ENCODE assay signal across 8 cellular contexts in genomic region chr3:105865867-105866350, GRCh38. TPM values are rescaled to one million over a fixed set of nuclear protein-coding genes. Genes with fewer than 3 reads are reported as not detected.
A peak's percentile ranks its signal among the peaks of the same experiment; 100 is the strongest.
DNase-seq lines count a peak whose midpoint lies in the region; ATAC-seq, FAIRE-seq and TF ChIP-seq lines count a peak whose summit lies in the region.

No MANE protein-coding gene starts in this region.

- no peak for TF ChIP-seq EP300 in esophagus muscularis mucosa (IDR thresholded peaks at IDR 0.05)

- TF ChIP-seq POLR2A in esophagus muscularis mucosa (IDR thresholded peaks at IDR 0.05; ENCODE audit: low read depth): no peak
- TF ChIP-seq POLR2A in gastrocnemius medialis (IDR thresholded peaks at IDR 0.05): no peak
- TF ChIP-seq POLR2A in GM12891 (IDR thresholded peaks at IDR 0.05; ENCODE audit: low read depth, low read length): no peak

- peak overlapping the region; percentile 36 for H3K4me3 ChIP-seq in GM06990 (replicated peaks; ENCODE audit: low read depth, low read length)
- H3K4me3 ChIP-seq in SK-N-MC: peak overlapping the region; percentile 6; the same call in 1 of the 2 replicates
- peak overlapping the region; percentile 66 to 96 (median 83) for H3K4me3 ChIP-seq in esophagus muscularis mucosa
- peak overlapping the region; percentile 15 to 98 (median 92) for H3K4me3 ChIP-seq in gastrocnemius medialis
- H3K4me3 ChIP-seq in WERI-Rb-1 (ENCODE audit: low read depth, low read length): no peak overlapping the region

- in situ Hi-C loops in gastrocnemius medialis (cut with MboI; ENCODE audit: low sequenced_read_pairs in 4 of 4): no loop called here

- peaks cover 30 to 74% (median 60%) of the 10 kb centered on the region in 4 donors for H3K4me1 ChIP-seq in esophagus muscularis mucosa
- peaks cover 49% of the 10 kb centered on the region in 2 donors for H3K4me1 ChIP-seq in gastrocnemius medialis

- TF ChIP-seq CTCF in GM06990 (IDR thresholded peaks at IDR 0.05; ENCODE audit: insufficient read depth, low read length, poor library complexity, severe bottlenecking) (no peak), esophagus muscularis mucosa (IDR thresholded peaks at IDR 0.05) (no peak), gastrocnemius medialis (IDR thresholded peaks at IDR 0.05 in 4 of 5, conservative IDR thresholded peaks at IDR 0.05 in 1 of 5) (no peak), WERI-Rb-1 (IDR thresholded peaks at IDR 0.05; ENCODE audit: low read depth, low read length) (no peak)

- no peak for DNase-seq in GM06990 (ENCODE audit: extremely low read depth, insufficient read length)
- no peak for DNase-seq in SK-N-MC (ENCODE audit: low read depth, low spot score)
- DNase-seq in esophagus muscularis mucosa (ENCODE audit: extremely low spot score): no peak
- DNase-seq in gastrocnemius medialis: no peak
- no peak for DNase-seq in WERI-Rb-1
- DNase-seq in GM12891 (ENCODE audit: insufficient read length, low spot score): no peak

- FAIRE-seq in GM12891 (lab: Jason Lieb, UNC): no peak

- H3K9me3 ChIP-seq in SK-N-MC (ENCODE audit: low read depth, low read length): no peaks in the 10 kb centered on the region
- H3K9me3 ChIP-seq in esophagus muscularis mucosa: no peaks in the 10 kb centered on the region
- H3K9me3 ChIP-seq in gastrocnemius medialis: no peaks in the 10 kb centered on the region
- no peaks in the 10 kb centered on the region for H3K9me3 ChIP-seq in WERI-Rb-1 (ENCODE audit: severe bottlenecking)

- H3K36me3 ChIP-seq in GM06990 (ENCODE audit: control insufficient read depth, insufficient read depth, low read length) (no peaks in the 10 kb centered on the region), SK-N-MC (ENCODE audit: insufficient read depth, low read length) (peaks cover 5% of the 10 kb centered on the region; the same call in 1 of the 2 replicates), esophagus muscularis mucosa (peaks cover 0 to 28% (median 0%) of the 10 kb centered on the region in 4 donors), gastrocnemius medialis (no peaks in the 10 kb centered on the region), WERI-Rb-1 (peaks cover 23% of the 10 kb centered on the region)

- ATAC-seq in gastrocnemius medialis: no peak
- no peak for ATAC-seq in HG03469 (IDR thresholded peaks at IDR 0.05; ENCODE audit: unreplicated experiment)
- ATAC-seq in GM19035 (IDR thresholded peaks at IDR 0.05; ENCODE audit: unreplicated experiment): no peak

- H3K27me3 ChIP-seq in GM06990 (replicated peaks; ENCODE audit: control insufficient read depth, insufficient read depth, low read length): no peaks in the 10 kb centered on the region
- no peaks in the 10 kb centered on the region for H3K27me3 ChIP-seq in esophagus muscularis mucosa
- no peaks in the 10 kb centered on the region for H3K27me3 ChIP-seq in gastrocnemius medialis
- H3K27me3 ChIP-seq in WERI-Rb-1 (ENCODE audit: insufficient read depth, low read depth, severe bottlenecking): no peaks in the 10 kb centered on the region

- intact Hi-C loops in esophagus muscularis mucosa (cut with DNase I) (no loop called here), gastrocnemius medialis (cut with DNase I; ENCODE audit: low total_unique reads) (loop anchor here (5.0 to 10.0 kb wide), 2 partner anchors 179 to 339 kb away; no protein-coding TSS in a partner anchor)

- WGBS in esophagus muscularis mucosa: 82% methylated on average over 1 of the region's 1 CpG

- no peak overlapping the region for H3K27ac ChIP-seq in SK-N-MC
- peak overlapping the region in 1 of 4 donors; percentile 98 for H3K27ac ChIP-seq in esophagus muscularis mucosa (replicated peaks in 1 of 4)
- peak overlapping the region; percentile 93 to 98 (median 96) for H3K27ac ChIP-seq in gastrocnemius medialis
- H3K27ac ChIP-seq in WERI-Rb-1: no peak overlapping the region

- H3K9ac ChIP-seq in SK-N-MC (ENCODE audit: insufficient read length): no peak overlapping the region

TF ChIP-seq in GM12891, 5 proteins besides CTCF, POLR2A, EP300 and RAD21:
- TF ChIP-seq TAF1 (IDR thresholded peaks at IDR 0.05; ENCODE audit: low read depth, low read length): no peak
- TF ChIP-seq POLR2AphosphoS5 (IDR thresholded peaks at IDR 0.05; ENCODE audit: low read depth, low read length): no peak; the same call in 1 of the 2 replicates
- no peak for TF ChIP-seq PAX5 (IDR thresholded peaks at IDR 0.05; ENCODE audit: insufficient read depth, low read length, severe bottlenecking)
- TF ChIP-seq POU2F2 (IDR thresholded peaks at IDR 0.05; ENCODE audit: low read depth, low read length): no peak
- no peak for TF ChIP-seq SPI1 (IDR thresholded peaks at IDR 0.05; ENCODE audit: low read depth, low read length)

RNA-seq across cellular contexts. Expression of gene CBLB, which starts 2.9 kb away (rescaled TPM):
- total RNA-seq in esophagus muscularis mucosa (10 to 100 TPM; 20.7 to 35.7 (median 26.2) TPM), gastrocnemius medialis (10 to 100 TPM; 14.8 to 46.4 (median 21.6) TPM)
- polyA plus RNA-seq in GM12891 (2012; ENCODE audit: low read depth, missing spikeins): 27.6 TPM

Comparison
In these comparisons a context has a peak if more than half of its experiments do, and no peak if none do; other contexts are left out.
1. H3K27ac ChIP-seq: peak in gastrocnemius medialis (4 of 4); none in SK-N-MC (single experiment) and WERI-Rb-1 (single experiment).